24 cellular contexts compared by ENCODE assay signal in the genomic region with DNA sequence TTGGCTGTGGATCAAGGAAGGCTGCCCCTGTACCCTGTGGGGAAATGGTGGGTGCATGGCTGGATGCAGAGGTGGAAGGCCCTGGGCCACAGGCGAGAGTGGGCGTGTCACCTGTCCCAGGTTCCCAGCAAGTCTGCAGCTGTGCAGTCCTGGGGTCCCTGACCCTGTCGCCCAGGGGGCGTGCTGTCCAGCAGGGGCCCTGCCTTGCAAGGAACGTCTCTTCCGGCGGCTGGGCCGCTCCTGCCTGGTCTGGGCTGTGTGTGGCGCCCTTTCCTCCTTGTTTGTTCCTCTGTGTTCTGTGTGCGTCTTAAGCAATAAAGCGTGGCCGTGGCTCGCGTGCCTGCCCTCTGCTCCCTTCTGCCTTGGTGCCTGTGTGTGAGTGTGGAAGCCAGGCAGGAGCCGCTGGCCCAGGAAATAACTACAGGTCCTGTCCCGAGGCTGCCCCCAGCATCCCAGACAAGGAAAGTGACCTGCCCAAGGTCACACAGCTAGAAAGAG. TPM values are rescaled to one million over a fixed set of nuclear protein-coding genes. Genes with fewer than 3 reads are reported as not detected.
DNase-seq lines count a peak whose midpoint lies in the region; ATAC-seq, FAIRE-seq and TF ChIP-seq lines count a peak whose summit lies in the region.
"Had no signal": no experiment of that assay in that cellular context is flagged by ENCODE, and none has a peak within 500 bp of the region (broad histone marks: within the 10 kb centered on the region; RNA-seq: fewer than 3 reads in every experiment).

No MANE protein-coding gene starts in this region.

- H3K27me3 ChIP-seq in HCT116 (ENCODE audit: insufficient read depth, low read length), result no peaks in the 10 kb centered on the region
- H3K27me3 ChIP-seq in lower lobe of right lung (ENCODE audit: low read depth), result no peaks in the 10 kb centered on the region
- H3K27me3 ChIP-seq: pancreas, tibial nerve had no signal

- no peaks in the 10 kb centered on the region for H3K27me3 Mint-ChIP-seq in WTC11 (ENCODE audit: low read depth)
- H3K27me3 Mint-ChIP-seq: CD8-positive, alpha-beta memory T cell had no signal

- H3K27ac Mint-ChIP-seq in WTC11, result peak overlapping the region; percentile 90
- H3K27ac Mint-ChIP-seq: CD8-positive, alpha-beta memory T cell had no signal

- no peak overlapping the region for H3K9ac ChIP-seq in HCT116 (ENCODE audit: low read length)

- H3K27ac ChIP-seq in A549 (no peak overlapping the region), HCT116 (ENCODE audit: low read depth, low read length) (no peak overlapping the region), lower lobe of right lung (no peak overlapping the region)
- H3K27ac ChIP-seq: pancreas, skin epidermis, tibial nerve had no signal

- intact Hi-C loops in HCT116 (cut with micrococcal nuclease), result no loop called here
- intact Hi-C loops in lower lobe of right lung (cut with DNase I), result no loop called here

- RAD21 ChIA-PET in HCT116 (lab: Charles Lee; ENCODE audit: low non-redundant PET in 1 of 2, low total read pairs in 2 of 2, uncharacterized antibody in 2 of 2, unreplicated experiment in 2 of 2), result no interaction called here

- TF ChIP-seq RAD21 in A549 (conservative IDR thresholded peaks at IDR 0.05 in 1 of 2, IDR thresholded peaks at IDR 0.05 in 1 of 2) (no peak), HCT116 (IDR thresholded peaks at IDR 0.05; ENCODE audit: low read depth) (no peak)

- H3K4me1 ChIP-seq in A549, result no peaks in the 10 kb centered on the region
- H3K4me1 ChIP-seq in HCT116 (ENCODE audit: control insufficient read depth in 1 of 2, insufficient read depth in 2 of 2, low read length in 2 of 2), result no peaks in the 10 kb centered on the region
- H3K4me1 ChIP-seq in lower lobe of right lung, result no peaks in the 10 kb centered on the region
- H3K4me1 ChIP-seq: tibial nerve had no signal

- H4K20me1 ChIP-seq in HCT116 (ENCODE audit: insufficient read depth), result no peaks in the 10 kb centered on the region

- no peak overlapping the region for H3K4me3 Mint-ChIP-seq in WTC11
- H3K4me3 Mint-ChIP-seq: CD8-positive, alpha-beta memory T cell had no signal

- DNase-seq in A549 (ENCODE audit: low read depth in 1 of 2, low spot score in 1 of 2) (no peak), HCT116 (ENCODE audit: low read depth, low spot score) (no peak), WTC11 (ENCODE audit: low spot score) (peak; percentile 34), lower lobe of right lung (peak; percentile 72), foreskin melanocyte (no peak), HTR-8/SVneo (ENCODE audit: insufficient read length, low spot score) (no peak), 8988T (no peak)
- DNase-seq: activated CD4-positive, CD25-positive, alpha-beta regulatory T cell; activated effector memory CD4-positive, alpha-beta T cell treated with anti-CD3 and anti-CD28 coated beads, Interleukin-2, amount 50 U/mL, for 16 hours; aorta; CD8-positive, alpha-beta memory T cell; erythroblast; HCEC 1CT; NCI-H146; stimulated activated CD4-positive, alpha-beta T cell treated with anti-CD3 and anti-CD28 coated beads, Interleukin-4, amount 100 ng/mL, for 4 hours had no signal

- H3K4me2 ChIP-seq in A549 (no peak overlapping the region), HCT116 (ENCODE audit: low read length) (no peak overlapping the region)

- 0 out of 2 replicates have a peak, but pooled peaks cover 2% of the 10 kb centered on the region for H3K4me1 Mint-ChIP-seq in WTC11

- CTCF ChIA-PET in A549 (lab: Yijun Ruan, JAX), result interaction anchor here (0.8 to 1.2 kb wide), 3 partner anchors 11 to 66 kb away, joined by 3 read pairs; no protein-coding TSS in a partner anchor
- CTCF ChIA-PET in HCT116 (lab: Charles Lee), result no interaction called here
- CTCF ChIA-PET in WTC11 (lab: Charles Lee), result interaction anchor here (0.7 to 1.3 kb wide), 3 partner anchors 9 to 1053 kb away, joined by 3 to 5 read pairs (median 4); a partner anchor contains a TSS

- ATAC-seq in A549, result peak in 1 of 2 experiments; percentile 12; a peak in 2 of 6 replicates
- peak; percentile 22 for ATAC-seq in HCT116
- peak; percentile 50 for ATAC-seq in WTC11
- ATAC-seq in lower lobe of right lung, result peak; percentile 37 to 46
- ATAC-seq in HG02798 (IDR thresholded peaks at IDR 0.05; ENCODE audit: poor library complexity, unreplicated experiment), result no peak
- ATAC-seq: pancreas had no signal

- H3K9me2 ChIP-seq in HCT116 (ENCODE audit: insufficient read depth), result no peaks in the 10 kb centered on the region

- WGBS in A549 (ENCODE audit: missing lambda C conversion rate), result 84% methylated on average over 13 of the region's 16 CpGs

- H3K9me3 ChIP-seq in A549 (no peaks in the 10 kb centered on the region), HCT116 (ENCODE audit: control insufficient read depth in 1 of 2, insufficient read depth in 1 of 2, low read depth in 1 of 2, low read length in 2 of 2) (no peaks in the 10 kb centered on the region), lower lobe of right lung (no peaks in the 10 kb centered on the region)
- H3K9me3 ChIP-seq: pancreas, tibial nerve had no signal

- TF ChIP-seq CTCF in A549 (IDR thresholded peaks at IDR 0.05) (no peak), HCT116 (IDR thresholded peaks at IDR 0.05 in 2 of 3, conservative IDR thresholded peaks at IDR 0.05 in 1 of 3; ENCODE audit: borderline replicate concordance in 1 of 3, insufficient read depth in 1 of 3, low read depth in 2 of 3, low read length in 2 of 3) (no peak), WTC11 (IDR thresholded peaks at IDR 0.05) (no peak), lower lobe of right lung (IDR thresholded peaks at IDR 0.05) (no peak)

- peaks cover 5% of the 10 kb centered on the region for H3K36me3 Mint-ChIP-seq in WTC11

- FAIRE-seq in A549 (lab: Jason Lieb, UNC) (no peak), HTR-8/SVneo (lab: Jason Lieb, UNC) (no peak)
- FAIRE-seq: colon, islet of Langerhans, pancreas had no signal

- BruUV-seq in HCT116 (replicated peaks; lab: Mats Ljungman, UMichigan), result TSS peak; percentile 23

- no peaks in the 10 kb centered on the region for H3K9me3 Mint-ChIP-seq in WTC11
- H3K9me3 Mint-ChIP-seq: CD8-positive, alpha-beta memory T cell had no signal

- POLR2A ChIA-PET in A549 (lab: Yijun Ruan, JAX), result interaction anchor here (1.2 to 3.4 kb wide), 2 partner anchors 11 kb away, joined by 3 to 9 read pairs; a partner anchor contains a TSS
- POLR2A ChIA-PET in HCT116 (lab: Charles Lee), result no interaction called here
- POLR2A ChIA-PET in WTC11 (lab: Charles Lee), result no interaction called here

- no peaks in the 10 kb centered on the region for H3K79me2 ChIP-seq in HCT116 (ENCODE audit: insufficient read depth, low read length)

- no peak for TF ChIP-seq EP300 in A549 (IDR thresholded peaks at IDR 0.05)

- H3K36me3 ChIP-seq in HCT116 (ENCODE audit: control insufficient read depth in 1 of 2, insufficient read depth in 2 of 2, low read length in 2 of 2) (no peaks in the 10 kb centered on the region), lower lobe of right lung (peaks cover 57% of the 10 kb centered on the region)

- no peak overlapping the region for H3K4me3 ChIP-seq in A549
- H3K4me3 ChIP-seq in HCT116 (replicated peaks in 1 of 2; ENCODE audit: low read depth in 1 of 2, low read length in 2 of 2), result no peak overlapping the region
- H3K4me3 ChIP-seq in lower lobe of right lung, result no peak overlapping the region
- H3K4me3 ChIP-seq: pancreas, skin epidermis, tibial nerve had no signal

- no peak overlapping the region for H2AFZ ChIP-seq in HCT116 (ENCODE audit: low read depth, low read length, poor library complexity, severe bottlenecking)

- TF ChIP-seq POLR2A in A549 (IDR thresholded peaks at IDR 0.05; ENCODE audit: low read length) (no peak; the same call in 1 of the 2 replicates), HCT116 (IDR thresholded peaks at IDR 0.05; ENCODE audit: borderline replicate concordance, extremely low read depth, insufficient read depth, insufficient read length) (no peak)

RNA-seq across cellular contexts. Expression of a gene that starts 8.4 kb away (rescaled TPM):
- 3.7 and 4.6 TPM in 2 replicates for polyA plus RNA-seq in A549 (2011; rRNA removed)
- polyA plus RNA-seq in A549 (2012; cell fraction: cytosol; rRNA removed), result 9.7 and 16.3 TPM in 2 replicates
- 20.8 and 32.7 TPM in 2 replicates for polyA plus RNA-seq in A549 (2012; cell fraction: nucleus; rRNA removed)
- 15.4 to 21.2 TPM (median 20.5 TPM) in 3 replicates for polyA plus RNA-seq in A549 (2017; fragmentation: RNase III; extraction: RNeasy Plus Mini Kit Qiagen cat#74134 plus additional on column Dnase treatment)
- polyA minus RNA-seq in A549 (2011; rRNA and poly(A)+ RNA removed), result 4.2 and 5.8 TPM in 2 replicates
- total RNA-seq in HCT116 (2021; ENCODE audit: unreplicated experiment), result 10.7 TPM
- polyA plus RNA-seq in HCT116 (2012), result 4.8 and 5.0 TPM in 2 replicates
- total RNA-seq in WTC11 (2021), result 13.4 to 16.6 TPM (median 14.2 TPM) in 3 replicates
- total RNA-seq in lower lobe of right lung, result 10.5 TPM

RNA-seq across cellular contexts. Expression of a gene that starts 10.7 kb away (rescaled TPM):
- polyA plus RNA-seq in A549 (2011; rRNA removed) (6.2 and 8.0 TPM in 2 replicates), A549 (2017; fragmentation: RNase III; extraction: RNeasy Plus Mini Kit Qiagen cat#74134 plus additional on column Dnase treatment) (3.1 to 5.2 TPM (median 5.0 TPM) in 3 replicates)
- polyA plus RNA-seq in A549 (2012; cell fraction: cytosol; rRNA removed), result 4.4 and 7.0 TPM in 2 replicates
- 7.1 and 7.4 TPM in 2 replicates for polyA plus RNA-seq in A549 (2012; cell fraction: nucleus; rRNA removed)
- polyA minus RNA-seq in A549 (2011; rRNA and poly(A)+ RNA removed), result 9.4 and 11.5 TPM in 2 replicates
- total RNA-seq in HCT116 (2021; ENCODE audit: unreplicated experiment) (6.9 TPM), WTC11 (2021) (22.5 to 38.7 TPM (median 29.5 TPM) in 3 replicates), lower lobe of right lung (34.3 TPM)
- polyA plus RNA-seq in HCT116 (2012), result 6.7 and 7.8 TPM in 2 replicates

RNA-seq across cellular contexts. Expression of a gene that starts 48.3 kb away (rescaled TPM):
- polyA plus RNA-seq in A549 (2011; rRNA removed) (0.80 and 1.2 TPM in 2 replicates), A549 (2017; fragmentation: RNase III; extraction: RNeasy Plus Mini Kit Qiagen cat#74134 plus additional on column Dnase treatment) (0.94 to 1.7 TPM (median 0.98 TPM) in 3 replicates)
- polyA plus RNA-seq in A549 (2012; cell fraction: cytosol; rRNA removed), result 0.89 and 0.95 TPM in 2 replicates
- polyA plus RNA-seq in A549 (2012; cell fraction: nucleus; rRNA removed), result 8.6 TPM in 2 replicates
- polyA minus RNA-seq in A549 (2011; rRNA and poly(A)+ RNA removed), result 0.70 and 0.83 TPM in 2 replicates
- total RNA-seq in HCT116 (2021; ENCODE audit: unreplicated experiment) (9.2 TPM), WTC11 (2021) (12.0 to 16.4 TPM (median 15.9 TPM) in 3 replicates), lower lobe of right lung (1.9 TPM)
- 9.7 and 11.4 TPM in 2 replicates for polyA plus RNA-seq in HCT116 (2012)

RNA-seq across cellular contexts. Expression of a gene that starts 52.7 kb away (rescaled TPM):
- polyA plus RNA-seq in A549 (2011; rRNA removed) (20.6 and 25.8 TPM in 2 replicates), A549 (2017; fragmentation: RNase III; extraction: RNeasy Plus Mini Kit Qiagen cat#74134 plus additional on column Dnase treatment) (30.3 to 31.7 TPM (median 31.0 TPM) in 3 replicates)
- polyA plus RNA-seq in A549 (2012; cell fraction: cytosol; rRNA removed), result 30.5 and 32.8 TPM in 2 replicates
- 23.8 and 25.0 TPM in 2 replicates for polyA plus RNA-seq in A549 (2012; cell fraction: nucleus; rRNA removed)
- 12.6 and 13.4 TPM in 2 replicates for polyA minus RNA-seq in A549 (2011; rRNA and poly(A)+ RNA removed)
- total RNA-seq in HCT116 (2021; ENCODE audit: unreplicated experiment) (24.6 TPM), WTC11 (2021) (33.0 to 38.6 TPM (median 36.3 TPM) in 3 replicates), lower lobe of right lung (20.9 TPM)
- 18.3 and 22.0 TPM in 2 replicates for polyA plus RNA-seq in HCT116 (2012)

RNA-seq across cellular contexts. Expression of a gene that starts 54.3 kb away (rescaled TPM):
- not detected in 2 replicates for polyA plus RNA-seq in A549 (2011; rRNA removed)
- polyA plus RNA-seq in A549 (2012; cell fraction: cytosol; rRNA removed), result not detected in 2 replicates
- not detected in 2 replicates for polyA plus RNA-seq in A549 (2012; cell fraction: nucleus; rRNA removed)
- polyA plus RNA-seq in A549 (2017; fragmentation: RNase III; extraction: RNeasy Plus Mini Kit Qiagen cat#74134 plus additional on column Dnase treatment), result not detected in 3 replicates
- polyA minus RNA-seq in A549 (2011; rRNA and poly(A)+ RNA removed), result not detected in 2 replicates
- total RNA-seq in HCT116 (2021; ENCODE audit: unreplicated experiment), result not detected
- not detected in 2 replicates for polyA plus RNA-seq in HCT116 (2012)
- 0.34 TPM in 1 of 3 replicates, not detected in the others for total RNA-seq in WTC11 (2021)
- total RNA-seq in lower lobe of right lung, result not detected
- total RNA-seq: aorta; CD8-positive, alpha-beta memory T cell; glomerular endothelial cell; mucosa of gallbladder; NCI-H460; pancreas had no signal
- polyA plus RNA-seq: aorta; CD8-positive, alpha-beta memory T cell; pancreas had no signal

Comparison
In these comparisons a context has a peak if more than half of its experiments do, and no peak if none do; other contexts are left out.
1. DNase-seq: peak in WTC11 (single experiment) and lower lobe of right lung (single experiment); none in A549 (0 of 2), HCT116 (single experiment), foreskin melanocyte (single experiment), HTR-8/SVneo (single experiment) and 8988T (single experiment).